In genomic region chr2:132391381-132391780, GRCh38 we compare ENCODE assay signal across 3 cellular contexts.
TF ChIP-seq lines count a peak whose summit lies in the region.

No MANE protein-coding gene starts in this region.

TF ChIP-seq in IMR-90, 13 proteins besides CTCF, POLR2A, EP300 and RAD21:
- no peak for TF ChIP-seq CHD1 (IDR thresholded peaks at IDR 0.05; ENCODE audit: low read depth, low read length)
- TF ChIP-seq MAFK (IDR thresholded peaks at IDR 0.05; ENCODE audit: low read depth, low read length) = peak; percentile 97

TF ChIP-seq in H1, 55 proteins besides CTCF, POLR2A, EP300 and RAD21:
- peak; percentile 90 for TF ChIP-seq MAFK (IDR thresholded peaks at IDR 0.05; ENCODE audit: low read depth, low read length)
- no peak for TF ChIP-seq RNF2 (IDR thresholded peaks at IDR 0.05; ENCODE audit: borderline replicate concordance, low read depth, low read length, missing control alignments, poor library complexity, severe bottlenecking)

TF ChIP-seq in HepG2, 621 proteins besides CTCF, POLR2A, EP300 and RAD21:
- peak; percentile 97 to 99 for TF ChIP-seq MAFK (conservative IDR thresholded peaks at IDR 0.05 in 1 of 2, IDR thresholded peaks at IDR 0.05 in 1 of 2; ENCODE audit: low read length in 2 of 2)
- no peak for TF ChIP-seq HOXA9 (CRISPR knock-in tag; IDR thresholded peaks at IDR 0.05; ENCODE audit: borderline replicate concordance)
- no peak for TF ChIP-seq CCDC6 (CRISPR knock-in tag; IDR thresholded peaks at IDR 0.05)
- peak; percentile 98 for TF ChIP-seq MAFF (IDR thresholded peaks at IDR 0.05; ENCODE audit: low read depth, low read length)
- TF ChIP-seq ETV5 (CRISPR knock-in tag; IDR thresholded peaks at IDR 0.05; ENCODE audit: borderline replicate concordance) = no peak
- no peak for TF ChIP-seq ZNF234 (CRISPR knock-in tag; conservative IDR thresholded peaks at IDR 0.05)
- TF ChIP-seq ZNF160 (CRISPR knock-in tag; IDR thresholded peaks at IDR 0.05) = no peak
TF ChIP-seq in HepG2: peak in this region for 2.
